1 cellular context compared by ENCODE assay signal in the genomic region with DNA sequence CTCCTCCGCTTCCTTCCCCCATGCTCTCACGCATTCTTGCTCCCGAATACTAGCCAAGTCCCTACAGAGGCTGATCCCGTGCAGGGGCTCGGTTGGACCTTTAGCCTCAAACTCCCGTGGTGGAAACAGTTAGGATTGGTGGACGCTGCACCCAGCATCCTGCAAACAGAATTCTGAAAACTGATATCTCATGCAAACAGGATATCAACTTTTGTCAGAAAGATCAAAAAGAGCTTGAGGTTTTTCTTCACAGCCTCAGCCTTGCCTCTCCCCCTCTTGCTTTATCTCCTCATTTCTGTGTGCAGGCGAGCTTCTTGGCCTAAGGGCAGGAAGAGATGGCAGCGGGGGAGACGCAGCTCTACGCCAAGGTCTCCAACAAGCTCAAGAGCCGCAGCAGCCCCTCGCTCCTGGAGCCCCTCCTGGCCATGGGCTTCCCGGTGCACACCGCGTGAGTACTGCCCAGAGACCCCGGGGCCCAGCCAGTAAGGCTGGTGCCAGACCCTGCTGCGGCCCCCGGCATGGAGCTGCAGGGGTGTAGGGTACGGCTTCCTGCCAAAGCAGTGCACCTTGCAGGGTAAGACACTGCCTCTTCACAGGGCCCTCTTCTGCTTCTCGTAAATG.
TF ChIP-seq lines count a peak whose summit lies in the region.

A gene with protein sequence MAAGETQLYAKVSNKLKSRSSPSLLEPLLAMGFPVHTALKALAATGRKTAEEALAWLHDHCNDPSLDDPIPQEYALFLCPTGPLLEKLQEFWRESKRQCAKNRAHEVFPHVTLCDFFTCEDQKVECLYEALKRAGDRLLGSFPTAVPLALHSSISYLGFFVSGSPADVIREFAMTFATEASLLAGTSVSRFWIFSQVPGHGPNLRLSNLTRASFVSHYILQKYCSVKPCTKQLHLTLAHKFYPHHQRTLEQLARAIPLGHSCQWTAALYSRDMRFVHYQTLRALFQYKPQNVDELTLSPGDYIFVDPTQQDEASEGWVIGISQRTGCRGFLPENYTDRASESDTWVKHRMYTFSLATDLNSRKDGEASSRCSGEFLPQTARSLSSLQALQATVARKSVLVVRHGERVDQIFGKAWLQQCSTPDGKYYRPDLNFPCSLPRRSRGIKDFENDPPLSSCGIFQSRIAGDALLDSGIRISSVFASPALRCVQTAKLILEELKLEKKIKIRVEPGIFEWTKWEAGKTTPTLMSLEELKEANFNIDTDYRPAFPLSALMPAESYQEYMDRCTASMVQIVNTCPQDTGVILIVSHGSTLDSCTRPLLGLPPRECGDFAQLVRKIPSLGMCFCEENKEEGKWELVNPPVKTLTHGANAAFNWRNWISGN (plus strand): TSS at position 292 of the 621 bp plus-strand sequence. CDS start 44 bp downstream, at position 336.

TF ChIP-seq in GM23338, 12 proteins besides CTCF, POLR2A, EP300 and RAD21 (continued from another document):
- TF ChIP-seq, protein P1, sequence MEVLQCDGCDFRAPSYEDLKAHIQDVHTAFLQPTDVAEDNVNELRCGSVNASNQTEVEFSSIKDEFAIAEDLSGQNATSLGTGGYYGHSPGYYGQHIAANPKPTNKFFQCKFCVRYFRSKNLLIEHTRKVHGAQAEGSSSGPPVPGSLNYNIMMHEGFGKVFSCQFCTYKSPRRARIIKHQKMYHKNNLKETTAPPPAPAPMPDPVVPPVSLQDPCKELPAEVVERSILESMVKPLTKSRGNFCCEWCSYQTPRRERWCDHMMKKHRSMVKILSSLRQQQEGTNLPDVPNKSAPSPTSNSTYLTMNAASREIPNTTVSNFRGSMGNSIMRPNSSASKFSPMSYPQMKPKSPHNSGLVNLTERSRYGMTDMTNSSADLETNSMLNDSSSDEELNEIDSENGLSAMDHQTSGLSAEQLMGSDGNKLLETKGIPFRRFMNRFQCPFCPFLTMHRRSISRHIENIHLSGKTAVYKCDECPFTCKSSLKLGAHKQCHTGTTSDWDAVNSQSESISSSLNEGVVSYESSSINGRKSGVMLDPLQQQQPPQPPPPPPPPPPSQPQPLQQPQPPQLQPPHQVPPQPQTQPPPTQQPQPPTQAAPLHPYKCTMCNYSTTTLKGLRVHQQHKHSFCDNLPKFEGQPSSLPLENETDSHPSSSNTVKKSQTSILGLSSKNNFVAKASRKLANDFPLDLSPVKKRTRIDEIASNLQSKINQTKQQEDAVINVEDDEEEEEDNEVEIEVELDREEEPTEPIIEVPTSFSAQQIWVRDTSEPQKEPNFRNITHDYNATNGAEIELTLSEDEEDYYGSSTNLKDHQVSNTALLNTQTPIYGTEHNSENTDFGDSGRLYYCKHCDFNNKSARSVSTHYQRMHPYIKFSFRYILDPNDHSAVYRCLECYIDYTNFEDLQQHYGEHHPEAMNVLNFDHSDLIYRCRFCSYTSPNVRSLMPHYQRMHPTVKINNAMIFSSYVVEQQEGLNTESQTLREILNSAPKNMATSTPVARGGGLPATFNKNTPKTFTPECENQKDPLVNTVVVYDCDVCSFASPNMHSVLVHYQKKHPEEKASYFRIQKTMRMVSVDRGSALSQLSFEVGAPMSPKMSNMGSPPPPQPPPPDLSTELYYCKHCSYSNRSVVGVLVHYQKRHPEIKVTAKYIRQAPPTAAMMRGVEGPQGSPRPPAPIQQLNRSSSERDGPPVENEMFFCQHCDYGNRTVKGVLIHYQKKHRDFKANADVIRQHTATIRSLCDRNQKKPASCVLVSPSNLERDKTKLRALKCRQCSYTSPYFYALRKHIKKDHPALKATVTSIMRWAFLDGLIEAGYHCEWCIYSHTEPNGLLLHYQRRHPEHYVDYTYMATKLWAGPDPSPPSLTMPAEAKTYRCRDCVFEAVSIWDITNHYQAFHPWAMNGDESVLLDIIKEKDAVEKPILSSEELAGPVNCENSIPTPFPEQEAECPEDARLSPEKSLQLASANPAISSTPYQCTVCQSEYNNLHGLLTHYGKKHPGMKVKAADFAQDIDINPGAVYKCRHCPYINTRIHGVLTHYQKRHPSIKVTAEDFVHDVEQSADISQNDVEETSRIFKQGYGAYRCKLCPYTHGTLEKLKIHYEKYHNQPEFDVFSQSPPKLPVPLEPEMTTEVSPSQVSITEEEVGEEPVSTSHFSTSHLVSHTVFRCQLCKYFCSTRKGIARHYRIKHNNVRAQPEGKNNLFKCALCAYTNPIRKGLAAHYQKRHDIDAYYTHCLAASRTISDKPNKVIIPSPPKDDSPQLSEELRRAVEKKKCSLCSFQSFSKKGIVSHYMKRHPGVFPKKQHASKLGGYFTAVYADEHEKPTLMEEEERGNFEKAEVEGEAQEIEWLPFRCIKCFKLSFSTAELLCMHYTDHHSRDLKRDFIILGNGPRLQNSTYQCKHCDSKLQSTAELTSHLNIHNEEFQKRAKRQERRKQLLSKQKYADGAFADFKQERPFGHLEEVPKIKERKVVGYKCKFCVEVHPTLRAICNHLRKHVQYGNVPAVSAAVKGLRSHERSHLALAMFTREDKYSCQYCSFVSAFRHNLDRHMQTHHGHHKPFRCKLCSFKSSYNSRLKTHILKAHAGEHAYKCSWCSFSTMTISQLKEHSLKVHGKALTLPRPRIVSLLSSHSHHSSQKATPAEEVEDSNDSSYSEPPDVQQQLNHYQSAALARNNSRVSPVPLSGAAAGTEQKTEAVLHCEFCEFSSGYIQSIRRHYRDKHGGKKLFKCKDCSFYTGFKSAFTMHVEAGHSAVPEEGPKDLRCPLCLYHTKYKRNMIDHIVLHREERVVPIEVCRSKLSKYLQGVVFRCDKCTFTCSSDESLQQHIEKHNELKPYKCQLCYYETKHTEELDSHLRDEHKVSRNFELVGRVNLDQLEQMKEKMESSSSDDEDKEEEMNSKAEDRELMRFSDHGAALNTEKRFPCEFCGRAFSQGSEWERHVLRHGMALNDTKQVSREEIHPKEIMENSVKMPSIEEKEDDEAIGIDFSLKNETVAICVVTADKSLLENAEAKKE (CRISPR knock-in tag; IDR thresholded peaks at IDR 0.05), result no peak
